13 cellular contexts compared by ENCODE assay signal in the genomic region with DNA sequence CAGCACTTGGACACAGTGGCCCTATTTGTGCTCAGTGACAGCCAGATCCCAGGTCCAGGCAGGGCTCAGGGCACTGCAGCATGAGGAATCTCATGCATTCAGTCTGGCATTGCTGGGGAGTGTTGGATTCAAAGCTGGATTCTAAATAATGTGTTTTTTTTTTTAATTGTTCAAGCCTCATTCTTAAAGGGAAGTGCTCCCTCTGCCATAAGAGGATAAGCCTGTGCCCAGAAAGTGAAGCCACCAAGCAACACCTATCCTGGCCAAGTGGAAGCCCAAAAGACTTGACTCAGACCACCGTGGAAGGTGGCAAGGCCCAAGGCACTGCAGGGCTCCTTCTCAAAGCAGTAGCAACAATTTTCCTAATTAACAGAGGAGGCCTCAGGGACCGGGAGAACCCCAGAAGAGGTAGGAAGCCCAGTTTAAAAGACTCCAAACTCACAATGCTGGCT.
DNase-seq lines count a peak whose midpoint lies in the region; ATAC-seq lines count a peak whose summit lies in the region.
"Had no signal": no experiment of that assay in that cellular context is flagged by ENCODE, and none has a peak within 500 bp of the region (broad histone marks: within the 10 kb centered on the region; RNA-seq: fewer than 3 reads in every experiment).

No MANE protein-coding gene starts in this region.

- ATAC-seq in HG02885 (IDR thresholded peaks at IDR 0.05; ENCODE audit: poor library complexity, unreplicated experiment) = no peak
- ATAC-seq: A549; CD8-positive, alpha-beta T cell; HCT116 had no signal

- no peak overlapping the region for H4K91ac ChIP-seq in mesenchymal stem cell (ENCODE audit: low read length)

- no peak overlapping the region for H3K4me2 ChIP-seq in mesenchymal stem cell (ENCODE audit: low read length, poor library complexity, severe bottlenecking)
- H3K4me2 ChIP-seq: A549 had no signal

- H2BK120ac ChIP-seq in mesenchymal stem cell (ENCODE audit: low read depth, low read length) = no peak overlapping the region

- no peaks in the 10 kb centered on the region for H3K36me3 ChIP-seq in mesenchymal stem cell (ENCODE audit: control insufficient read depth in 1 of 2, insufficient read depth in 2 of 2, low read depth in 1 of 2, low read length in 2 of 2)

- H3K4me1 ChIP-seq in mesenchymal stem cell (ENCODE audit: control insufficient read depth, insufficient read depth, low read depth, low read length) = no peaks in the 10 kb centered on the region
- H3K4me1 ChIP-seq: Caco-2 had no signal

- no peak overlapping the region for H2BK5ac ChIP-seq in mesenchymal stem cell (ENCODE audit: low read depth, low read length, poor library complexity, severe bottlenecking)

- no peak overlapping the region for H3K27ac ChIP-seq in mesenchymal stem cell (ENCODE audit: low read length, poor library complexity, severe bottlenecking)
- H3K27ac ChIP-seq: A549, HL-60 had no signal

- no peaks in the 10 kb centered on the region for H3K27me3 ChIP-seq in mesenchymal stem cell (ENCODE audit: control insufficient read depth in 1 of 2, insufficient read depth in 1 of 2, low read length in 2 of 2)

- no peak overlapping the region for H2BK15ac ChIP-seq in mesenchymal stem cell (ENCODE audit: low read depth, poor library complexity, severe bottlenecking)

- H2BK12ac ChIP-seq in mesenchymal stem cell (ENCODE audit: low read length in 2 of 2) = no peak overlapping the region

- H2AFZ ChIP-seq in mesenchymal stem cell (ENCODE audit: low read depth, low read length) = no peak overlapping the region

- no peaks in the 10 kb centered on the region for H3K9me3 ChIP-seq in mesenchymal stem cell (ENCODE audit: control insufficient read depth, low read length)
- H3K9me3 ChIP-seq: A549, Caco-2 had no signal

- no peak overlapping the region for H2AK5ac ChIP-seq in mesenchymal stem cell (ENCODE audit: low read length, severe bottlenecking)

- WGBS in mesenchymal stem cell = 47% methylated on average over 2 of the region's 2 CpGs

- H3K18ac ChIP-seq in mesenchymal stem cell (ENCODE audit: low read depth in 1 of 2, low read length in 2 of 2) = no peak overlapping the region

- DNase-seq in anterior cingulate cortex (lab: John Stamatoyannopoulos, UW) = peak in 42 of 58 donors; percentile 18 to 95 (median 58)
- DNase-seq in hippocampal formation (lab: John Stamatoyannopoulos, UW) = peak; percentile 24 to 75
- DNase-seq in pons (ENCODE audit: low spot score) = peak; percentile 28
- no peak for DNase-seq in NCI-H1694 treated with DMSO at 0.1 percent for 48 hours (lab: John Stamatoyannopoulos, UW)
- no peak for DNase-seq in mesenchymal stem cell
- DNase-seq: Caco-2; CD8-positive, alpha-beta T cell; DND-41; GF-D8 had no signal

- no peak overlapping the region for H3K4me3 ChIP-seq in mesenchymal stem cell (ENCODE audit: insufficient read depth in 1 of 2, low read depth in 1 of 2, low read length in 2 of 2)
- H3K4me3 ChIP-seq: A549 had no signal

- H3K14ac ChIP-seq in mesenchymal stem cell (ENCODE audit: low read length in 2 of 2) = no peak overlapping the region

- H4K8ac ChIP-seq in mesenchymal stem cell (ENCODE audit: low read length) = no peak overlapping the region

- H3K79me1 ChIP-seq in mesenchymal stem cell (replicated peaks; ENCODE audit: low read length, poor library complexity, severe bottlenecking) = no peaks in the 10 kb centered on the region

- no peak overlapping the region for H3K23ac ChIP-seq in mesenchymal stem cell (ENCODE audit: low read length in 2 of 2)

- no peak overlapping the region for H3K9ac ChIP-seq in mesenchymal stem cell (ENCODE audit: low read length)

- no peak overlapping the region for H3K4ac ChIP-seq in mesenchymal stem cell (ENCODE audit: low read depth in 1 of 2, low read length in 2 of 2)

Comparison
In these comparisons a context has a peak if more than half of its experiments do, and no peak if none do; other contexts are left out.
1. DNase-seq: peak in anterior cingulate cortex (42 of 58), hippocampal formation (2 of 2) and pons (single experiment); none in NCI-H1694 treated with DMSO at 0.1 percent for 48 hours (single experiment) and mesenchymal stem cell (single experiment).